ENCODE assay signal across 14 cellular contexts in the genomic region with DNA sequence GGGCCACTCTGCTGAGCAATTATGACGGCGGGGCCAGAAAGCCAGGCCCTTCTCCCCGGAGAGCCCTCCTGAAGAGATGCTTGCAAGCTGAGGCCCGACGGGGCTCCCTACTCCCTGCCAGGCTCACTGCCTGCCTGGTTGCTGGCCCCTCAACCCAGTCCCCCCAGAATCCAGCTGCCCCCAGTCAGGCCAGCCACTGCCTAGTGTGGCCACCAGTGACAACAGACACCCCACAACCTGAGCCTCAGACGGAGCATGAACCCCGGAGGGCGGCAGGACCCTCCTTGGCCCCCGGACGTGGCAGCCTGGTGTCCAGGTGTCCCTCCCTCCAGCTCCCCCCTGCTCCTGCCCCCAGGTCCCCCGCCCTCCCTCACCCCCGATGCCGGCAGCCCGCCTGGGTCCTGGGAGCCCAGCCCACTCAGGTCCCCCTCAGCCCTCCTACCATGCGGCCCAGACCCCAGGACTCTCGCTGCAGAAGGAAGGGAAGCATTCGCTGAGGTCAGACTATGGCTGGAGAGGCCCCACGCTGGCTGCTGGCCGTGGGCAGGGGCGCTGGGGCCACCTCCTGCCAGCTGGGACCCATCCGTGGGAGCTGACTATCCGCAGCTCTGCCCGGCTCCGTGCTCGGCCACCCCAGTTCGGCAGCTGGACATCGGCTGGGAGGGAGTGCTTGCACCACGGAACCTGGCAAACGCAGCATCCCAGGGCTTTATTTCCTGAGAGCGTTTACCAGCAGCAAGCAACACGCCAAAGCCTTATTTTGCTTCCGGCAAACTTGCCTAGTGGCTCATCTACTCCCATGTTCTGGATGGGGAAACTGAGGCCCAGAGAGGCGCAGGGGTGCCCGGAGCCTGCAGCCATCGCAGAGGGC.
"Had no signal": no experiment of that assay in that cellular context is flagged by ENCODE, and none has a peak within 500 bp of the region (broad histone marks: within the 10 kb centered on the region; RNA-seq: fewer than 3 reads in every experiment).

No MANE protein-coding gene starts in this region.

- DNase-seq: activated CD4-positive, alpha-beta T cell treated with anti-CD3 and anti-CD28 coated beads, Interleukin-2, amount 10 ng/mL, durations not matched to agents 7 days and 5 days; activated naive CD4-positive, alpha-beta T cell treated with anti-CD3 and anti-CD28 coated beads for 36 hours; activated naive CD8-positive, alpha-beta T cell treated with anti-CD3 and anti-CD28 coated beads, Interleukin-2, amount 50 U/mL, for 24 hours; activated T-cell treated with anti-CD3 and anti-CD28 coated beads for 4 hours; cerebellar nuclear complex; effector memory CD8-positive, alpha-beta T cell had no signal

- H3K4me3 Mint-ChIP-seq: activated CD4-positive, alpha-beta T cell treated with anti-CD3 and anti-CD28 coated beads, Interleukin-2, amount 10 ng/mL, durations not matched to agents 7 days and 5 days; activated naive CD4-positive, alpha-beta T cell treated with anti-CD3 and anti-CD28 coated beads for 36 hours; activated naive CD8-positive, alpha-beta T cell treated with anti-CD3 and anti-CD28 coated beads, Interleukin-2, amount 50 U/mL, for 24 hours; activated T-helper 17 cell treated with anti-CD3 and anti-CD28 coated beads, Interleukin-2, amount 50 U/mL, for 72 hours; effector memory CD8-positive, alpha-beta T cell; stimulated activated effector memory CD8-positive, alpha-beta T cell treated with anti-CD3 and anti-CD28 coated beads, Interleukin-12 subunit alpha, Interleukin-12 subunit beta, amount 100 ng/mL, for 72 hours had no signal

- H3K27ac ChIP-seq: epithelial cell of prostate, heart left ventricle, pancreas, tibial nerve had no signal

- H3K9me3 ChIP-seq: heart left ventricle, pancreas, tibial nerve had no signal

- H3K4me3 ChIP-seq: heart left ventricle, pancreas had no signal

- H3K27me3 ChIP-seq: pancreas had no signal

- H3K27me3 Mint-ChIP-seq: activated CD4-positive, alpha-beta T cell treated with anti-CD3 and anti-CD28 coated beads, Interleukin-2, amount 10 ng/mL, durations not matched to agents 7 days and 5 days had no signal

- H3K9me3 Mint-ChIP-seq: activated CD4-positive, alpha-beta T cell treated with anti-CD3 and anti-CD28 coated beads, Interleukin-2, amount 10 ng/mL, durations not matched to agents 7 days and 5 days; activated naive CD4-positive, alpha-beta T cell treated with anti-CD3 and anti-CD28 coated beads for 36 hours; activated naive CD8-positive, alpha-beta T cell treated with anti-CD3 and anti-CD28 coated beads, Interleukin-2, amount 50 U/mL, for 24 hours; activated T-helper 17 cell treated with anti-CD3 and anti-CD28 coated beads, Interleukin-2, amount 50 U/mL, for 72 hours; effector memory CD8-positive, alpha-beta T cell; neural crest cell; stimulated activated effector memory CD8-positive, alpha-beta T cell treated with anti-CD3 and anti-CD28 coated beads, Interleukin-12 subunit alpha, Interleukin-12 subunit beta, amount 100 ng/mL, for 72 hours had no signal

- ATAC-seq: activated naive CD8-positive, alpha-beta T cell treated with anti-CD3 and anti-CD28 coated beads, Interleukin-2, amount 50 U/mL, for 24 hours; activated T-helper 17 cell treated with anti-CD3 and anti-CD28 coated beads, Interleukin-2, amount 50 U/mL, for 72 hours; effector memory CD8-positive, alpha-beta T cell; heart left ventricle; pancreas; stimulated activated effector memory CD8-positive, alpha-beta T cell treated with anti-CD3 and anti-CD28 coated beads, Interleukin-12 subunit alpha, Interleukin-12 subunit beta, amount 100 ng/mL, for 72 hours had no signal

- H3K27ac Mint-ChIP-seq: activated CD4-positive, alpha-beta T cell treated with anti-CD3 and anti-CD28 coated beads, Interleukin-2, amount 10 ng/mL, durations not matched to agents 7 days and 5 days; activated naive CD4-positive, alpha-beta T cell treated with anti-CD3 and anti-CD28 coated beads for 36 hours; activated naive CD8-positive, alpha-beta T cell treated with anti-CD3 and anti-CD28 coated beads, Interleukin-2, amount 50 U/mL, for 24 hours; activated T-helper 17 cell treated with anti-CD3 and anti-CD28 coated beads, Interleukin-2, amount 50 U/mL, for 72 hours; effector memory CD8-positive, alpha-beta T cell; stimulated activated effector memory CD8-positive, alpha-beta T cell treated with anti-CD3 and anti-CD28 coated beads, Interleukin-12 subunit alpha, Interleukin-12 subunit beta, amount 100 ng/mL, for 72 hours had no signal

- H3K36me3 Mint-ChIP-seq: stimulated activated effector memory CD8-positive, alpha-beta T cell treated with anti-CD3 and anti-CD28 coated beads, Interleukin-12 subunit alpha, Interleukin-12 subunit beta, amount 100 ng/mL, for 72 hours had no signal

- H3K4me1 Mint-ChIP-seq: activated CD4-positive, alpha-beta T cell treated with anti-CD3 and anti-CD28 coated beads, Interleukin-2, amount 10 ng/mL, durations not matched to agents 7 days and 5 days; activated naive CD8-positive, alpha-beta T cell treated with anti-CD3 and anti-CD28 coated beads, Interleukin-2, amount 50 U/mL, for 24 hours; activated T-helper 17 cell treated with anti-CD3 and anti-CD28 coated beads, Interleukin-2, amount 50 U/mL, for 72 hours; stimulated activated effector memory CD8-positive, alpha-beta T cell treated with anti-CD3 and anti-CD28 coated beads, Interleukin-12 subunit alpha, Interleukin-12 subunit beta, amount 100 ng/mL, for 72 hours had no signal

- FAIRE-seq: frontal cortex, pancreas had no signal

- H3K4me1 ChIP-seq: heart left ventricle, pancreas had no signal

- H3K36me3 ChIP-seq: heart left ventricle, pancreas, tibial nerve had no signal
